Comparison of ENCODE assay signal across 8 cellular contexts in genomic region chr5:132180134-132180745, GRCh38. TPM values are rescaled to one million over a fixed set of nuclear protein-coding genes. Genes with fewer than 3 reads are reported as not detected.
A peak's percentile ranks its signal among the peaks of the same experiment; 100 is the strongest.
DNase-seq lines count a peak whose midpoint lies in the region; ATAC-seq and TF ChIP-seq lines count a peak whose summit lies in the region.

No MANE protein-coding gene starts in this region.

- no peaks in the 10 kb centered on the region for H3K36me3 ChIP-seq in WERI-Rb-1

- H3K9me3 Mint-ChIP-seq in activated T-cell treated with anti-CD3 and anti-CD28 coated beads, Interleukin-2, amount 50 U/mL, for 72 hours, result peaks cover 2% of the 10 kb centered on the region in 2 donors
- H3K9me3 Mint-ChIP-seq in activated T-cell treated with anti-CD3 and anti-CD28 coated beads, Interleukin-2, amount 50 U/mL, for 4 hours, result no peaks in the 10 kb centered on the region
- H3K9me3 Mint-ChIP-seq in glutamatergic neuron (ENCODE audit: unreplicated experiment), result no peaks in the 10 kb centered on the region

- H3K27me3 Mint-ChIP-seq in activated T-cell treated with anti-CD3 and anti-CD28 coated beads, Interleukin-2, amount 50 U/mL, for 72 hours (ENCODE audit: low read depth), result no peaks in the 10 kb centered on the region
- H3K27me3 Mint-ChIP-seq in activated T-cell treated with anti-CD3 and anti-CD28 coated beads, Interleukin-2, amount 50 U/mL, for 4 hours (ENCODE audit: low read depth), result no peaks in the 10 kb centered on the region
- no peaks in the 10 kb centered on the region for H3K27me3 Mint-ChIP-seq in glutamatergic neuron (ENCODE audit: unreplicated experiment)

- ATAC-seq in activated T-cell treated with anti-CD3 and anti-CD28 coated beads, Interleukin-2, amount 50 U/mL, for 72 hours (replicated peaks in 1 of 2), result peak in 1 of 2 donors; percentile 35
- ATAC-seq in activated T-cell treated with anti-CD3 and anti-CD28 coated beads, Interleukin-2, amount 50 U/mL, for 4 hours, result no peak
- ATAC-seq in GM18873 (IDR thresholded peaks at IDR 0.05; ENCODE audit: low FRiP score, unreplicated experiment), result no peak

- TF ChIP-seq CTCF in WERI-Rb-1 (IDR thresholded peaks at IDR 0.05; ENCODE audit: low read depth, low read length), result peak; percentile 64
- peak; percentile 85 for TF ChIP-seq CTCF in glutamatergic neuron (IDR thresholded peaks at IDR 0.05; ENCODE audit: partially characterized antibody, unreplicated experiment)

- no peaks in the 10 kb centered on the region for H3K9me3 ChIP-seq in WERI-Rb-1 (ENCODE audit: severe bottlenecking)

- H3K27ac Mint-ChIP-seq in activated T-cell treated with anti-CD3 and anti-CD28 coated beads, Interleukin-2, amount 50 U/mL, for 72 hours, result peak overlapping the region; percentile 31
- H3K27ac Mint-ChIP-seq in glutamatergic neuron (ENCODE audit: unreplicated experiment), result no peak overlapping the region

- peaks cover 46% of the 10 kb centered on the region for H3K4me1 Mint-ChIP-seq in activated T-cell treated with anti-CD3 and anti-CD28 coated beads, Interleukin-2, amount 50 U/mL, for 72 hours (ENCODE audit: low read depth)
- H3K4me1 Mint-ChIP-seq in activated T-cell treated with anti-CD3 and anti-CD28 coated beads, Interleukin-2, amount 50 U/mL, for 4 hours (ENCODE audit: low read depth), result peaks cover 23% of the 10 kb centered on the region
- H3K4me1 Mint-ChIP-seq in glutamatergic neuron (ENCODE audit: low read depth, unreplicated experiment), result no peaks in the 10 kb centered on the region

- H3K4me3 Mint-ChIP-seq in activated T-cell treated with anti-CD3 and anti-CD28 coated beads, Interleukin-2, amount 50 U/mL, for 72 hours, result peak overlapping the region; percentile 2 to 20
- H3K4me3 Mint-ChIP-seq in activated T-cell treated with anti-CD3 and anti-CD28 coated beads, Interleukin-2, amount 50 U/mL, for 4 hours, result no peak overlapping the region
- H3K4me3 Mint-ChIP-seq in glutamatergic neuron (ENCODE audit: unreplicated experiment), result no peak overlapping the region

- H3K36me3 Mint-ChIP-seq in activated T-cell treated with anti-CD3 and anti-CD28 coated beads, Interleukin-2, amount 50 U/mL, for 72 hours (ENCODE audit: insufficient read depth in 2 of 2), result peaks cover 2 to 3% of the 10 kb centered on the region in 2 donors
- no peaks in the 10 kb centered on the region for H3K36me3 Mint-ChIP-seq in activated T-cell treated with anti-CD3 and anti-CD28 coated beads, Interleukin-2, amount 50 U/mL, for 4 hours (ENCODE audit: insufficient read depth)
- no peaks in the 10 kb centered on the region for H3K36me3 Mint-ChIP-seq in glutamatergic neuron (ENCODE audit: unreplicated experiment)

- DNase-seq in activated T-cell treated with anti-CD3 and anti-CD28 coated beads, Interleukin-2, amount 50 U/mL, for 72 hours, result peak in 1 of 2 donors; percentile 18
- no peak for DNase-seq in activated T-cell treated with anti-CD3 and anti-CD28 coated beads, Interleukin-2, amount 50 U/mL, for 4 hours
- DNase-seq in M059J (ENCODE audit: low read depth), result peak; percentile 64
- DNase-seq in WERI-Rb-1, result peak; percentile 62
- no peak for DNase-seq in glutamatergic neuron
- DNase-seq in renal cortical epithelial cell (ENCODE audit: low read depth), result peak; percentile 65
- DNase-seq in NCI-H2029 (lab: John Stamatoyannopoulos, UW), result no peak

- no peak overlapping the region for H3K4me3 ChIP-seq in WERI-Rb-1 (ENCODE audit: low read depth, low read length)

- peak overlapping the region; percentile 26 for H3K27ac ChIP-seq in WERI-Rb-1

- no peaks in the 10 kb centered on the region for H3K27me3 ChIP-seq in WERI-Rb-1 (ENCODE audit: insufficient read depth, low read depth, severe bottlenecking)

RNA-seq across cellular contexts. Expression of gene P4HA2, which starts 47.4 kb away (rescaled TPM):
- total RNA-seq in activated T-cell treated with anti-CD3 and anti-CD28 coated beads, Interleukin-2, amount 50 U/mL, for 72 hours, result 1 to 10 TPM; 3.2 to 5.9 TPM
- 1 to 10 TPM in 2 of 3 donors, under 1 TPM in 1; 0.86 to 3.5 (median 1.3) TPM for total RNA-seq in activated T-cell treated with anti-CD3 and anti-CD28 coated beads, Interleukin-2, amount 50 U/mL, for 4 hours
- total RNA-seq in M059J (2014; rRNA removed; shearing (Covaris generic)), result 99.6 and 133 TPM in 2 replicates
- total RNA-seq in glutamatergic neuron (ENCODE audit: unreplicated experiment) (26.6 TPM), renal cortical epithelial cell (142 and 441 TPM in 2 replicates)

Comparison
In these comparisons a context has a peak if more than half of its experiments do, and no peak if none do; other contexts are left out.
1. H3K4me3 Mint-ChIP-seq: peak in activated T-cell treated with anti-CD3 and anti-CD28 coated beads, Interleukin-2, amount 50 U/mL, for 72 hours (2 of 2); none in activated T-cell treated with anti-CD3 and anti-CD28 coated beads, Interleukin-2, amount 50 U/mL, for 4 hours (single experiment) and glutamatergic neuron (single experiment).
2. DNase-seq: peak in M059J (single experiment), WERI-Rb-1 (single experiment) and renal cortical epithelial cell (single experiment); none in activated T-cell treated with anti-CD3 and anti-CD28 coated beads, Interleukin-2, amount 50 U/mL, for 4 hours (single experiment), glutamatergic neuron (single experiment) and NCI-H2029 (single experiment).